ENCODE assay signal across 10 cellular contexts in genomic region chr15:85381850-85382751, GRCh38. TPM values are rescaled to one million over a fixed set of nuclear protein-coding genes. Genes with fewer than 3 reads are reported as not detected.
DNase-seq lines count a peak whose midpoint lies in the region; ATAC-seq, FAIRE-seq and TF ChIP-seq lines count a peak whose summit lies in the region.
"Had no signal": no experiment of that assay in that cellular context is flagged by ENCODE, and none has a peak within 500 bp of the region (broad histone marks: within the 10 kb centered on the region; RNA-seq: fewer than 3 reads in every experiment).

No MANE protein-coding gene starts in this region.

- H3K9me3 Mint-ChIP-seq in activated T-cell treated with anti-CD3 and anti-CD28 coated beads, Interleukin-2, amount 50 U/mL, for 72 hours = no peaks in the 10 kb centered on the region
- no peaks in the 10 kb centered on the region for H3K9me3 Mint-ChIP-seq in activated naive CD8-positive, alpha-beta T cell treated with anti-CD3 and anti-CD28 coated beads, Interleukin-2, amount 10 ng/mL, durations not matched to agents 7 days and 5 days

- no peak for FAIRE-seq in HepG2 (lab: Jason Lieb, UNC)
- FAIRE-seq: K562 had no signal

- TF ChIP-seq EP300 in HepG2 (IDR thresholded peaks at IDR 0.05; ENCODE audit: low read depth in 2 of 2, low read length in 2 of 2) = no peak
- no peak for TF ChIP-seq EP300 in HepG2 (CRISPR knock-in tag; IDR thresholded peaks at IDR 0.05; ENCODE audit: borderline replicate concordance)
- no peak for TF ChIP-seq EP300 in transverse colon (IDR thresholded peaks at IDR 0.05; ENCODE audit: low read depth)

- BruUV-seq in HepG2 (replicated peaks; lab: Mats Ljungman, UMichigan) = TSS peak; percentile 69

- CTCF ChIA-PET in HepG2 (lab: Yijun Ruan, JAX; ENCODE audit: low intra/inter-chr PET ratio, low total read pairs) = no interaction called here

- TF ChIP-seq POLR2A in HepG2 (IDR thresholded peaks at IDR 0.05; ENCODE audit: insufficient read depth in 1 of 2, low read depth in 2 of 2, low read length in 2 of 2) = no peak
- TF ChIP-seq POLR2A in transverse colon (IDR thresholded peaks at IDR 0.05) = no peak

- H3K9me3 ChIP-seq in HepG2 (ENCODE audit: low read length) (no peaks in the 10 kb centered on the region), transverse colon (no peaks in the 10 kb centered on the region)

- H3K4me1 ChIP-seq in HepG2 (ENCODE audit: insufficient read depth, low read length) (peaks cover 45% of the 10 kb centered on the region), transverse colon (peaks cover 10 to 33% (median 22%) of the 10 kb centered on the region in 4 donors)

- no peak overlapping the region for H2AFZ ChIP-seq in HepG2 (ENCODE audit: low read length)

- H3K4me1 Mint-ChIP-seq in activated T-cell treated with anti-CD3 and anti-CD28 coated beads, Interleukin-2, amount 50 U/mL, for 72 hours (ENCODE audit: low read depth) = peaks cover 52% of the 10 kb centered on the region
- H3K4me1 Mint-ChIP-seq in activated naive CD8-positive, alpha-beta T cell treated with anti-CD3 and anti-CD28 coated beads, Interleukin-2, amount 10 ng/mL, durations not matched to agents 7 days and 5 days = peaks cover 39% of the 10 kb centered on the region

- TF ChIP-seq CTCF in HepG2 (CRISPR knock-in tag; IDR thresholded peaks at IDR 0.05) = no peak
- TF ChIP-seq CTCF in transverse colon (IDR thresholded peaks at IDR 0.05) = no peak

- H3K9ac ChIP-seq in HepG2 (ENCODE audit: insufficient read depth, low read depth, low read length) = peak overlapping the region; percentile 88; the same call in 1 of the 2 replicates

- H3K4me3 ChIP-seq in HepG2 (replicated peaks in 1 of 3; ENCODE audit: insufficient read depth in 1 of 3, low read depth in 2 of 3, low read length in 3 of 3) (peak overlapping the region; percentile 74 to 88 (median 85); a peak in 5 of 6 replicates), transverse colon (peak overlapping the region; percentile 51 to 95 (median 81))
- H3K4me3 ChIP-seq: K562 had no signal

- H3K27me3 Mint-ChIP-seq in activated T-cell treated with anti-CD3 and anti-CD28 coated beads, Interleukin-2, amount 50 U/mL, for 72 hours (ENCODE audit: low read depth) = peaks cover 4% of the 10 kb centered on the region
- H3K27me3 Mint-ChIP-seq in activated naive CD8-positive, alpha-beta T cell treated with anti-CD3 and anti-CD28 coated beads, Interleukin-2, amount 10 ng/mL, durations not matched to agents 7 days and 5 days = no peaks in the 10 kb centered on the region

- intact Hi-C loops in HepG2 (cut with micrococcal nuclease; ENCODE audit: unreplicated experiment) (loop anchor here (2.0 to 5.0 kb wide), 2 partner anchors 21 to 50 kb away; no protein-coding TSS in a partner anchor), transverse colon (cut with DNase I; ENCODE audit: low total_unique reads) (no loop called here)

- 79% methylated on average over 10 of the region's 10 CpGs for WGBS in HepG2 (ENCODE audit: low lambda C conversion rate)
- WGBS in transverse colon (ENCODE audit: low coverage in 1 of 2), 2 donors = 50 to 53% methylated on average over 10 of the region's 10 CpGs

- no peak overlapping the region for H3K27ac ChIP-seq in HepG2 (ENCODE audit: extremely low read length, insufficient read depth, low read length)
- peak overlapping the region; percentile 93 to 99 (median 98) for H3K27ac ChIP-seq in transverse colon

- H3K27me3 ChIP-seq in HepG2 (ENCODE audit: control insufficient read depth in 1 of 2, insufficient read depth in 2 of 2, low read length in 2 of 2) = peaks cover 0 to 2% of the 10 kb centered on the region in 2 experiments; a peak in 1 of 5 replicates
- H3K27me3 ChIP-seq in transverse colon = no peaks in the 10 kb centered on the region

- in situ Hi-C loops in HepG2 (cut with HindIII; ENCODE audit: extremely low pct_ligation_motif_present, low pct_unique_long_range_greater_than_20kb) (no loop called here), transverse colon (cut with MboI; ENCODE audit: low pct_ligation_motif_present in 1 of 4, low pct_unique_long_range_greater_than_20kb in 1 of 4, low sequenced_read_pairs in 3 of 4) (no loop called here)

- peaks cover 0 to 3% of the 10 kb centered on the region in 2 donors for H3K36me3 Mint-ChIP-seq in activated T-cell treated with anti-CD3 and anti-CD28 coated beads, Interleukin-2, amount 50 U/mL, for 72 hours (ENCODE audit: insufficient read depth in 2 of 2)
- peaks cover 12% of the 10 kb centered on the region for H3K36me3 Mint-ChIP-seq in activated naive CD8-positive, alpha-beta T cell treated with anti-CD3 and anti-CD28 coated beads, Interleukin-2, amount 10 ng/mL, durations not matched to agents 7 days and 5 days

- H3K27ac Mint-ChIP-seq in activated T-cell treated with anti-CD3 and anti-CD28 coated beads, Interleukin-2, amount 50 U/mL, for 72 hours = peak overlapping the region; percentile 75
- peak overlapping the region; percentile 54 for H3K27ac Mint-ChIP-seq in activated naive CD8-positive, alpha-beta T cell treated with anti-CD3 and anti-CD28 coated beads, Interleukin-2, amount 10 ng/mL, durations not matched to agents 7 days and 5 days

- peak overlapping the region; percentile 83 to 96 for H3K4me3 Mint-ChIP-seq in activated T-cell treated with anti-CD3 and anti-CD28 coated beads, Interleukin-2, amount 50 U/mL, for 72 hours
- peak overlapping the region; percentile 85 for H3K4me3 Mint-ChIP-seq in activated naive CD8-positive, alpha-beta T cell treated with anti-CD3 and anti-CD28 coated beads, Interleukin-2, amount 10 ng/mL, durations not matched to agents 7 days and 5 days

- no peak for ATAC-seq in activated T-cell treated with anti-CD3 and anti-CD28 coated beads, Interleukin-2, amount 50 U/mL, for 72 hours (replicated peaks in 1 of 2)
- ATAC-seq in activated naive CD8-positive, alpha-beta T cell treated with anti-CD3 and anti-CD28 coated beads, Interleukin-2, amount 10 ng/mL, durations not matched to agents 7 days and 5 days (ENCODE audit: low read depth) = no peak
- ATAC-seq in HepG2 = no peak
- no peak for ATAC-seq in GM21360 (IDR thresholded peaks at IDR 0.05; ENCODE audit: unreplicated experiment)

- H3K4me2 ChIP-seq in HepG2 (ENCODE audit: low read depth, low read length) = peak overlapping the region; percentile 59

- no peaks in the 10 kb centered on the region for H3K36me3 ChIP-seq in HepG2 (replicated peaks in 1 of 2; ENCODE audit: control insufficient read depth in 1 of 2, insufficient read depth in 2 of 2, low read length in 2 of 2)
- H3K36me3 ChIP-seq in transverse colon = no peaks in the 10 kb centered on the region

- peaks cover 54% of the 10 kb centered on the region for H3K79me2 ChIP-seq in HepG2 (ENCODE audit: insufficient read depth, low read length)

- POLR2A ChIA-PET in activated naive CD8-positive, alpha-beta T cell treated with anti-CD3 and anti-CD28 coated beads, Interleukin-2, amount 10 ng/mL, durations not matched to agents 7 days and 5 days (lab: Charles Lee) = interaction anchor here (0.8 to 2.4 kb wide), 2 partner anchors 32 to 64 kb away, joined by 3 to 7 read pairs; no protein-coding TSS in a partner anchor
- POLR2A ChIA-PET in HepG2 (lab: Yijun Ruan, JAX) = no interaction called here

- TF ChIP-seq RAD21 in HepG2 (CRISPR knock-in tag; IDR thresholded peaks at IDR 0.05) = no peak

- H4K20me1 ChIP-seq in HepG2 (ENCODE audit: insufficient read depth, low read length) = peaks cover 5% of the 10 kb centered on the region; the same call in 1 of the 2 replicates

- no peak for DNase-seq in activated T-cell treated with anti-CD3 and anti-CD28 coated beads, Interleukin-2, amount 50 U/mL, for 72 hours
- no peak for DNase-seq in activated T-cell treated with anti-CD3 and anti-CD28 coated beads for 4 hours
- no peak for DNase-seq in activated naive CD8-positive, alpha-beta T cell treated with anti-CD3 and anti-CD28 coated beads, Interleukin-2, amount 10 ng/mL, durations not matched to agents 7 days and 5 days
- no peak for DNase-seq in HepG2 (ENCODE audit: low spot score)
- DNase-seq in transverse colon = no peak
- DNase-seq in ureter (ENCODE audit: low spot score) = no peak
- no peak for DNase-seq in NCI-H510A (lab: John Stamatoyannopoulos, UW)
- DNase-seq: DMS79 had no signal

RNA-seq across cellular contexts. Expression of gene AKAP13, which starts 1.7 kb away (rescaled TPM):
- total RNA-seq in activated T-cell treated with anti-CD3 and anti-CD28 coated beads, Interleukin-2, amount 50 U/mL, for 72 hours = 100 to 1,000 TPM; 134 to 185 TPM
- 100 to 1,000 TPM; 198 to 220 TPM for total RNA-seq in activated naive CD8-positive, alpha-beta T cell treated with anti-CD3 and anti-CD28 coated beads, Interleukin-2, amount 10 ng/mL, durations not matched to agents 7 days and 5 days
- total RNA-seq in HepG2 (2016; rRNA removed; fragmentation: Illumina TruSeq; extraction: Trizol) = 27.1 and 30.8 TPM in 2 replicates
- total RNA-seq in HepG2 (2016; cell fraction: cytosol; rRNA removed; fragmentation: Illumina TruSeq; extraction: Trizol; ENCODE audit: low read depth) = 7.8 TPM in 2 replicates
- total RNA-seq in HepG2 (2016; cell fraction: insoluble cytoplasmic fraction; rRNA removed; fragmentation: Illumina TruSeq; extraction: Trizol) = 23.2 and 26.6 TPM in 2 replicates
- 5.6 and 6.2 TPM in 2 replicates for total RNA-seq in HepG2 (2016; cell fraction: membrane; rRNA removed; fragmentation: Illumina TruSeq; extraction: Trizol)
- total RNA-seq in HepG2 (2016; cell fraction: nucleus; rRNA removed; fragmentation: Illumina TruSeq; extraction: Trizol) = 42.6 and 50.0 TPM in 2 replicates
- 6.7 and 8.9 TPM in 2 replicates for polyA plus RNA-seq in HepG2 (2011; rRNA removed)
- 3.2 and 4.7 TPM in 2 replicates for polyA plus RNA-seq in HepG2 (2011; cell fraction: cytosol; rRNA removed)
- 21.9 and 22.5 TPM in 2 replicates for polyA plus RNA-seq in HepG2 (2011; cell fraction: nucleus; rRNA removed)
- 9.2 and 10.1 TPM in 2 replicates for polyA plus RNA-seq in HepG2 (2012)
- 0.60 and 0.94 TPM in 2 replicates for polyA plus RNA-seq in HepG2 (2016; cell fraction: cytosol; fragmentation: Illumina TruSeq; extraction: Trizol; ENCODE audit: low read depth)
- polyA plus RNA-seq in HepG2 (2016; cell fraction: insoluble cytoplasmic fraction; fragmentation: Illumina TruSeq; extraction: Trizol; ENCODE audit: low read depth) = 9.5 and 10.5 TPM in 2 replicates
- 1.3 and 1.5 TPM in 2 replicates for polyA plus RNA-seq in HepG2 (2016; cell fraction: membrane; fragmentation: Illumina TruSeq; extraction: Trizol; ENCODE audit: low read depth)
- polyA plus RNA-seq in HepG2 (2016; cell fraction: nucleus; fragmentation: Illumina TruSeq; extraction: Trizol; ENCODE audit: insufficient read depth, low read depth) = 18.4 and 20.2 TPM in 2 replicates
- 33.6 and 122 TPM in 2 replicates for polyA minus RNA-seq in HepG2 (2011; rRNA and poly(A)+ RNA removed; ENCODE audit: low replicate concordance)
- polyA minus RNA-seq in HepG2 (2011; cell fraction: cytosol; rRNA and poly(A)+ RNA removed) = 15.6 and 26.8 TPM in 2 replicates
- 96.2 and 112 TPM in 2 replicates for polyA minus RNA-seq in HepG2 (2011; cell fraction: nucleus; rRNA and poly(A)+ RNA removed)
- total RNA-seq in transverse colon = 100 to 1,000 TPM; 206 to 291 (median 214) TPM
- total RNA-seq in ureter = 264 TPM
